ENCODE assay signal across 21 cellular contexts in the genomic region with DNA sequence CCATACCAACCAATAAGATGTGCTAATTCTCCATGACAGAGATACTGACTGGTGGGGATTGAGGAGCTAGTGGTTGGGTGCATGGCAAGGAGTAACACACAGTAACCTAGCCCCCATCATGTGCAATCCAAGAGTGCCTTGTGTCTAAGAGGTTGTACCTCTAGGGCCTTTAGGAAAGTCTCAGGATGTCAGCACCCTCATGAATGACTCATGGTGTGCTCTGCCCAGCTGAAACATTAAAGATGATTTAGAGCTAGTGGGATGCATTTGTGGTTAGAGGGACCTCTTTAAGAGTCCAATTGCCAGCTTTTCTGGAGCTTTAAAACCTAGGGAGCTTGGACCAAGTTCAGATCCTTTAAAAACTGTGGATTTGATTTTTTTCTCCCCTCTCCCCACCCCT.
"Had no signal": no experiment of that assay in that cellular context is flagged by ENCODE, and none has a peak within 500 bp of the region (broad histone marks: within the 10 kb centered on the region; RNA-seq: fewer than 3 reads in every experiment).

No MANE protein-coding gene starts in this region.

- ATAC-seq: activated CD8-positive, alpha-beta T cell treated with anti-CD3 and anti-CD28 coated beads, Interleukin-2, amount 10 ng/mL, durations not matched to agents 7 days and 5 days; activated naive CD4-positive, alpha-beta T cell treated with anti-CD3 and anti-CD28 coated beads, Interleukin-2, amount 50 U/mL, for 72 hours; body of pancreas; stimulated activated effector memory CD8-positive, alpha-beta T cell treated with anti-CD3 and anti-CD28 coated beads, Interleukin-12 subunit alpha, Interleukin-12 subunit beta, amount 100 ng/mL, for 72 hours had no signal

- H3K9ac ChIP-seq: parathyroid adenoma had no signal

- H3K4me1 ChIP-seq: body of pancreas, colonic mucosa, parathyroid adenoma, uterus had no signal

- H3K27ac ChIP-seq: body of pancreas, colonic mucosa, neutrophil, parathyroid adenoma, uterus had no signal

- H3K9me3 ChIP-seq: body of pancreas, colonic mucosa, neutrophil, uterus had no signal

- H3K4me3 ChIP-seq: body of pancreas, colonic mucosa, uterus had no signal

- H3K36me3 ChIP-seq: colonic mucosa, neutrophil, uterus had no signal

- H3K27me3 ChIP-seq: body of pancreas, colonic mucosa, uterus had no signal

- H3K79me2 ChIP-seq: parathyroid adenoma had no signal

- H2AFZ ChIP-seq: parathyroid adenoma had no signal

- DNase-seq: activated B cell treated with CpG ODN at 0.5 μM for 24 hours; activated CD4-positive, alpha-beta T cell treated with anti-CD3 and anti-CD28 coated beads, Interleukin-2, amount 10 ng/mL, durations not matched to agents 24 days and 14 days; activated CD8-positive, alpha-beta memory T cell treated with anti-CD3 and anti-CD28 coated beads, Interleukin-2, amount 50 U/mL, for 4 hours; activated CD8-positive, alpha-beta T cell treated with anti-CD3 and anti-CD28 coated beads, Interleukin-2, amount 10 ng/mL, durations not matched to agents 7 days and 5 days; activated gamma-delta T cell; activated T-cell treated with anti-CD3 and anti-CD28 coated beads, Interleukin-2, amount 50 U/mL, for 48 hours; amniotic stem cell; body of pancreas; central memory CD4-positive, alpha-beta T cell; colonic mucosa; glutamatergic neuron; kidney glomerular epithelial cell; mesenchymal stem cell; natural killer cell; stimulated activated CD4-positive, alpha-beta T cell treated with anti-CD3 and anti-CD28 coated beads, Interleukin-12 subunit alpha, Interleukin-12 subunit beta, amount 100 ng/mL, for 4 hours; stimulated activated CD4-positive, alpha-beta T cell treated with anti-CD3 and anti-CD28 coated beads, Interleukin-2, amount 100 ng/mL, for 24 hours; uterus had no signal
